17 cellular contexts compared by ENCODE assay signal in genomic region chr13:33571618-33572017, GRCh38.
DNase-seq lines count a peak whose midpoint lies in the region; ATAC-seq and TF ChIP-seq lines count a peak whose summit lies in the region.
"Had no signal": no experiment of that assay in that cellular context is flagged by ENCODE, and none has a peak within 500 bp of the region (broad histone marks: within the 10 kb centered on the region; RNA-seq: fewer than 3 reads in every experiment).

No MANE protein-coding gene starts in this region.

- no peak overlapping the region for H3K27ac Mint-ChIP-seq in activated T-helper 2 cell treated with anti-CD3 and anti-CD28 coated beads, Interferon-gamma antibody, Interleukin-2, Interleukin-4, amounts not matched to agents 10 μg/mL and 5 μg/mL and 100 μg/mL, durations not matched to agents 14 hours and 24 hours and 36 hours
- no peak overlapping the region for H3K27ac Mint-ChIP-seq in immature natural killer cell
- H3K27ac Mint-ChIP-seq: mesothelial cell of epicardium had no signal

- H3K36me3 Mint-ChIP-seq in activated T-helper 2 cell treated with anti-CD3 and anti-CD28 coated beads, Interferon-gamma antibody, Interleukin-2, Interleukin-4, amounts not matched to agents 10 μg/mL and 5 μg/mL and 100 μg/mL, durations not matched to agents 14 hours and 24 hours and 36 hours (ENCODE audit: low read depth), result no peaks in the 10 kb centered on the region
- H3K36me3 Mint-ChIP-seq in immature natural killer cell, result no peaks in the 10 kb centered on the region
- H3K36me3 Mint-ChIP-seq: mesothelial cell of epicardium had no signal

- no peak for TF ChIP-seq CTCF in GM10266 (IDR thresholded peaks at IDR 0.05; ENCODE audit: control insufficient read depth, insufficient read depth, low read depth, missing control alignments)

- intact Hi-C loops in activated T-helper 2 cell treated with anti-CD3 and anti-CD28 coated beads, Interferon-gamma antibody, Interleukin-2, Interleukin-4, amounts not matched to agents 10 μg/mL and 5 μg/mL and 100 μg/mL, durations not matched to agents 14 hours and 24 hours and 36 hours (cut with micrococcal nuclease), result loop anchor here (1.0 kb wide), 1 partner anchor 10 kb away; no protein-coding TSS in a partner anchor

- peak; percentile 6 for DNase-seq in GM10266 (ENCODE audit: extremely low spot score)
- DNase-seq in GM19240 (ENCODE audit: insufficient read length, low spot score), result peak; percentile 3
- no peak for DNase-seq in activated T-helper 2 cell treated with anti-CD3 and anti-CD28 coated beads, Interferon-gamma antibody, Interleukin-2, Interleukin-4, amounts not matched to agents 10 μg/mL and 5 μg/mL and 100 μg/mL, durations not matched to agents 14 hours and 24 hours and 36 hours (ENCODE audit: low spot score)
- DNase-seq in immature natural killer cell, result no peak
- DNase-seq in DMS79 (lab: John Stamatoyannopoulos, UW), result no peak
- DNase-seq: 8988T; activated CD8-positive, alpha-beta memory T cell treated with anti-CD3 and anti-CD28 coated beads, Interleukin-2, amount 50 U/mL, for 4 hours; H9; islet precursor cell; NCI-H1694 treated with DMSO at 0.1 percent for 48 hours; NCI-H69; stimulated activated naive CD8-positive, alpha-beta T cell treated with anti-CD3 and anti-CD28 coated beads, Interleukin-15, amount 100 ng/mL, for 72 hours; T-helper 1 cell had no signal

- H3K27me3 Mint-ChIP-seq in activated T-helper 2 cell treated with anti-CD3 and anti-CD28 coated beads, Interferon-gamma antibody, Interleukin-2, Interleukin-4, amounts not matched to agents 10 μg/mL and 5 μg/mL and 100 μg/mL, durations not matched to agents 14 hours and 24 hours and 36 hours (ENCODE audit: low read depth), result no peaks in the 10 kb centered on the region
- H3K27me3 Mint-ChIP-seq in immature natural killer cell (ENCODE audit: low read depth in 3 of 3), result peaks cover 0 to 13% (median 3%) of the 10 kb centered on the region in 3 donors
- H3K27me3 Mint-ChIP-seq: stimulated activated naive CD8-positive, alpha-beta T cell treated with anti-CD3 and anti-CD28 coated beads, Interleukin-15, amount 100 ng/mL, for 72 hours had no signal

- no peak overlapping the region for H3K4me3 Mint-ChIP-seq in activated T-helper 2 cell treated with anti-CD3 and anti-CD28 coated beads, Interferon-gamma antibody, Interleukin-2, Interleukin-4, amounts not matched to agents 10 μg/mL and 5 μg/mL and 100 μg/mL, durations not matched to agents 14 hours and 24 hours and 36 hours (ENCODE audit: low read depth)
- H3K4me3 Mint-ChIP-seq in immature natural killer cell, result no peak overlapping the region
- H3K4me3 Mint-ChIP-seq: H9; mesothelial cell of epicardium; stimulated activated naive CD8-positive, alpha-beta T cell treated with anti-CD3 and anti-CD28 coated beads, Interleukin-15, amount 100 ng/mL, for 72 hours had no signal

- ATAC-seq in HG02588 (IDR thresholded peaks at IDR 0.05; ENCODE audit: unreplicated experiment) (peak; percentile 90), HG03159 (IDR thresholded peaks at IDR 0.05; ENCODE audit: unreplicated experiment) (peak; percentile 70), GM21390 (IDR thresholded peaks at IDR 0.05; ENCODE audit: unreplicated experiment) (no peak)
- ATAC-seq: stimulated activated naive CD8-positive, alpha-beta T cell treated with anti-CD3 and anti-CD28 coated beads, Interleukin-15, amount 100 ng/mL, for 72 hours had no signal

- H3K4me1 Mint-ChIP-seq in activated T-helper 2 cell treated with anti-CD3 and anti-CD28 coated beads, Interferon-gamma antibody, Interleukin-2, Interleukin-4, amounts not matched to agents 10 μg/mL and 5 μg/mL and 100 μg/mL, durations not matched to agents 14 hours and 24 hours and 36 hours (ENCODE audit: low read depth), result peaks cover 14% of the 10 kb centered on the region
- no peaks in the 10 kb centered on the region for H3K4me1 Mint-ChIP-seq in immature natural killer cell
- H3K4me1 Mint-ChIP-seq: mesothelial cell of epicardium had no signal

- H3K9me3 Mint-ChIP-seq in activated T-helper 2 cell treated with anti-CD3 and anti-CD28 coated beads, Interferon-gamma antibody, Interleukin-2, Interleukin-4, amounts not matched to agents 10 μg/mL and 5 μg/mL and 100 μg/mL, durations not matched to agents 14 hours and 24 hours and 36 hours, result peaks cover 6% of the 10 kb centered on the region
- no peaks in the 10 kb centered on the region for H3K9me3 Mint-ChIP-seq in immature natural killer cell
- H3K9me3 Mint-ChIP-seq: H9; stimulated activated naive CD8-positive, alpha-beta T cell treated with anti-CD3 and anti-CD28 coated beads, Interleukin-15, amount 100 ng/mL, for 72 hours had no signal

Comparison
In these comparisons a context has a peak if more than half of its experiments do, and no peak if none do; other contexts are left out.
1. DNase-seq: peak in GM10266 (single experiment) and GM19240 (single experiment); none in activated T-helper 2 cell treated with anti-CD3 and anti-CD28 coated beads, Interferon-gamma antibody, Interleukin-2, Interleukin-4, amounts not matched to agents 10 μg/mL and 5 μg/mL and 100 μg/mL, durations not matched to agents 14 hours and 24 hours and 36 hours (single experiment), immature natural killer cell (0 of 3) and DMS79 (single experiment).